In the genomic region with DNA sequence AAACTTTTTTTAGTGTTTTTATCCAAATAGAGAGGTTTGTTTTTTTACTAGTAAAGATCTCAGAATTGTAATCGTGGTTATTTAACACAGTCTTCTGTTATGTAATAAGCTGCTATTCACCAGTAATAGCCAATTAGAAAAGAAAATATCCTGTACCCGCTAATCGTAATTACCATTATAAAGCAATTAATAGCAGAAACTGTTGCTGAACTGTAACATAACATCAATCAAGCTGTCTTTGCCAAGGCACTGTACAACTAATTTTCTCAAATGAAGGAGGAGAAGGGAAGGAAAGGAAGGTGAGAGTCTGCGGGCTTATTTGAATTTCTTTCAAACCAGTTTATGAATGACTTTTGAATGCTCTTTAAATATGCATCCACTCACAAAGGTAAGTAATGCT, we compare ENCODE assay signal across 30 cellular contexts.
"Had no signal": no experiment of that assay in that cellular context is flagged by ENCODE, and none has a peak within 500 bp of the region (broad histone marks: within the 10 kb centered on the region; RNA-seq: fewer than 3 reads in every experiment).

No MANE protein-coding gene starts in this region.

- H3K4me3 Mint-ChIP-seq: activated B cell treated with CpG ODN at 0.5 μM for 24 hours; activated CD8-positive, alpha-beta T cell treated with anti-CD3 and anti-CD28 coated beads for 36 hours; activated naive CD4-positive, alpha-beta T cell treated with anti-CD3 and anti-CD28 coated beads for 36 hours; activated naive CD4-positive, alpha-beta T cell treated with anti-CD3 and anti-CD28 coated beads, Interleukin-2, amount 50 U/mL, for 24 hours; activated naive CD8-positive, alpha-beta T cell treated with anti-CD3 and anti-CD28 coated beads for 36 hours; activated naive CD8-positive, alpha-beta T cell treated with anti-CD3 and anti-CD28 coated beads, Interleukin-2, amount 50 U/mL, for 24 hours; activated T-cell treated with anti-CD3 and anti-CD28 coated beads, Interleukin-2, amount 50 U/mL, for 4 hours; activated T-helper 17 cell treated with anti-CD3 and anti-CD28 coated beads, Interleukin-2, amount 50 U/mL, for 72 hours; effector memory CD8-positive, alpha-beta T cell; T-helper 1 cell treated with Interleukin-12 subunit alpha and Interleukin-12 subunit beta and Interleukin-4 antibody, amounts not matched to agents 30 μg/mL and 1 μg/mL, for 36 hours had no signal

- H3K27me3 ChIP-seq: adrenal gland, brain microvascular endothelial cell, esophagus muscularis mucosa, foreskin keratinocyte, gastrocnemius medialis, heart left ventricle had no signal

- H3K9me3 Mint-ChIP-seq: activated B cell treated with CpG ODN at 0.5 μM for 24 hours; activated CD8-positive, alpha-beta T cell treated with anti-CD3 and anti-CD28 coated beads for 36 hours; activated naive CD4-positive, alpha-beta T cell treated with anti-CD3 and anti-CD28 coated beads for 36 hours; activated naive CD4-positive, alpha-beta T cell treated with anti-CD3 and anti-CD28 coated beads, Interleukin-2, amount 50 U/mL, for 24 hours; activated naive CD8-positive, alpha-beta T cell treated with anti-CD3 and anti-CD28 coated beads, Interleukin-2, amount 50 U/mL, for 24 hours; activated T-cell treated with anti-CD3 and anti-CD28 coated beads, Interleukin-2, amount 50 U/mL, for 4 hours; activated T-helper 17 cell treated with anti-CD3 and anti-CD28 coated beads, Interleukin-2, amount 50 U/mL, for 72 hours; effector memory CD8-positive, alpha-beta T cell had no signal

- H3K4me1 ChIP-seq: foreskin keratinocyte had no signal

- H3K4me3 ChIP-seq: adrenal gland, esophagus muscularis mucosa, gastrocnemius medialis, heart left ventricle had no signal

- H3K9me3 ChIP-seq: adrenal gland, esophagus muscularis mucosa, gastrocnemius medialis, heart left ventricle had no signal

- H3K36me3 ChIP-seq: adrenal gland, brain microvascular endothelial cell, esophagus muscularis mucosa, gastrocnemius medialis, heart left ventricle, WERI-Rb-1 had no signal

- H3K27ac ChIP-seq: adrenal gland, brain microvascular endothelial cell, esophagus muscularis mucosa, foreskin keratinocyte, gastrocnemius medialis, heart left ventricle, WERI-Rb-1 had no signal

- H3K27ac Mint-ChIP-seq: activated B cell treated with CpG ODN at 0.5 μM for 24 hours; activated CD8-positive, alpha-beta T cell treated with anti-CD3 and anti-CD28 coated beads for 36 hours; activated naive CD4-positive, alpha-beta T cell treated with anti-CD3 and anti-CD28 coated beads for 36 hours; activated naive CD4-positive, alpha-beta T cell treated with anti-CD3 and anti-CD28 coated beads, Interleukin-2, amount 50 U/mL, for 24 hours; activated naive CD8-positive, alpha-beta T cell treated with anti-CD3 and anti-CD28 coated beads for 36 hours; activated naive CD8-positive, alpha-beta T cell treated with anti-CD3 and anti-CD28 coated beads, Interleukin-2, amount 50 U/mL, for 24 hours; activated T-helper 17 cell treated with anti-CD3 and anti-CD28 coated beads, Interleukin-2, amount 50 U/mL, for 72 hours; effector memory CD8-positive, alpha-beta T cell; T-helper 1 cell treated with Interleukin-12 subunit alpha and Interleukin-12 subunit beta and Interleukin-4 antibody, amounts not matched to agents 30 μg/mL and 1 μg/mL, for 36 hours had no signal

- H3K27me3 Mint-ChIP-seq: activated B cell treated with CpG ODN at 0.5 μM for 24 hours; activated CD8-positive, alpha-beta T cell treated with anti-CD3 and anti-CD28 coated beads for 36 hours; activated naive CD4-positive, alpha-beta T cell treated with anti-CD3 and anti-CD28 coated beads, Interleukin-2, amount 50 U/mL, for 24 hours; activated naive CD8-positive, alpha-beta T cell treated with anti-CD3 and anti-CD28 coated beads for 36 hours; activated naive CD8-positive, alpha-beta T cell treated with anti-CD3 and anti-CD28 coated beads, Interleukin-2, amount 50 U/mL, for 24 hours; activated T-helper 17 cell treated with anti-CD3 and anti-CD28 coated beads, Interleukin-2, amount 50 U/mL, for 72 hours; effector memory CD8-positive, alpha-beta T cell had no signal

- ATAC-seq: activated CD4-positive, CD25-positive, alpha-beta regulatory T cell treated with anti-CD3 and anti-CD28 coated beads, Interleukin-2, amount 50 U/mL, for 24 hours; activated CD8-positive, alpha-beta T cell treated with anti-CD3 and anti-CD28 coated beads for 36 hours; activated naive CD8-positive, alpha-beta T cell treated with anti-CD3 and anti-CD28 coated beads, Interleukin-2, amount 50 U/mL, for 24 hours; activated T-cell treated with anti-CD3 and anti-CD28 coated beads, Interleukin-2, amount 50 U/mL, for 4 hours; activated T-helper 17 cell treated with anti-CD3 and anti-CD28 coated beads, Interleukin-2, amount 50 U/mL, for 72 hours; effector memory CD8-positive, alpha-beta T cell; foreskin keratinocyte; gastrocnemius medialis; heart left ventricle had no signal

- DNase-seq: activated B cell treated with CpG ODN at 0.5 μM for 24 hours; activated CD4-positive, alpha-beta T cell treated with anti-CD3 and anti-CD28 coated beads for 48 hours; activated CD4-positive, alpha-beta T cell treated with anti-CD3 and anti-CD28 coated beads, Interleukin-2, amount 50 U/mL, for 1 hour; activated CD4-positive, alpha-beta T cell treated with anti-CD3 and anti-CD28 coated beads, Interleukin-2, amount 50 U/mL, for 48 hours; activated CD8-positive, alpha-beta memory T cell treated with anti-CD3 and anti-CD28 coated beads for 24 hours; activated CD8-positive, alpha-beta T cell treated with anti-CD3 and anti-CD28 coated beads for 36 hours; activated effector memory CD4-positive, alpha-beta T cell treated with anti-CD3 and anti-CD28 coated beads, Interleukin-2, amount 50 U/mL, for 16 hours; activated naive CD4-positive, alpha-beta T cell treated with anti-CD3 and anti-CD28 coated beads for 36 hours; activated naive CD8-positive, alpha-beta T cell treated with anti-CD3 and anti-CD28 coated beads for 36 hours; activated naive CD8-positive, alpha-beta T cell treated with anti-CD3 and anti-CD28 coated beads, Interleukin-2, amount 50 U/mL, for 24 hours; activated T-cell treated with anti-CD3 and anti-CD28 coated beads, Interleukin-2, amount 50 U/mL, for 4 hours; adrenal gland; amygdala; brain microvascular endothelial cell; cortex of kidney; dermis blood vessel endothelial cell; effector CD4-positive, alpha-beta T cell; effector memory CD8-positive, alpha-beta T cell; erythroblast; foreskin keratinocyte; gastrocnemius medialis; glutamatergic neuron; heart left ventricle; T1000; WERI-Rb-1 had no signal
